In genomic region chr4:87659247-87659931, GRCh38 we compare ENCODE assay signal across 20 cellular contexts. TPM values are rescaled to one million over a fixed set of nuclear protein-coding genes. Genes with fewer than 3 reads are reported as not detected.
DNase-seq lines count a peak whose midpoint lies in the region; ATAC-seq, FAIRE-seq and TF ChIP-seq lines count a peak whose summit lies in the region.
"Had no signal": no experiment of that assay in that cellular context is flagged by ENCODE, and none has a peak within 500 bp of the region (broad histone marks: within the 10 kb centered on the region; RNA-seq: fewer than 3 reads in every experiment).

No MANE protein-coding gene starts in this region.

- H3K9me3 Mint-ChIP-seq in astrocyte (ENCODE audit: unreplicated experiment) = peaks cover 4% of the 10 kb centered on the region
- no peaks in the 10 kb centered on the region for H3K9me3 Mint-ChIP-seq in stimulated activated naive CD8-positive, alpha-beta T cell treated with anti-CD3 and anti-CD28 coated beads, Interleukin-15, amount 100 ng/mL, for 72 hours
- H3K9me3 Mint-ChIP-seq in activated CD4-positive, alpha-beta memory T cell treated with anti-CD3 and anti-CD28 coated beads for 36 hours = no peaks in the 10 kb centered on the region

- H3K27me3 ChIP-seq in astrocyte (ENCODE audit: insufficient read depth, low read length) (no peaks in the 10 kb centered on the region), thoracic aorta (replicated peaks; ENCODE audit: insufficient read depth) (no peaks in the 10 kb centered on the region)

- H3K4me2 ChIP-seq in astrocyte (ENCODE audit: low read length) = peak overlapping the region; percentile 38

- H3K9ac ChIP-seq in astrocyte (ENCODE audit: low read length) = no peak overlapping the region

- CTCF ChIA-PET in HEK293 (lab: Yijun Ruan, JAX) = interaction anchor here (0.6 to 1.6 kb wide), 2 partner anchors 21 to 306 kb away, joined by 3 to 5 read pairs; no protein-coding TSS in a partner anchor
- CTCF ChIA-PET in activated CD4-positive, alpha-beta memory T cell treated with anti-CD3 and anti-CD28 coated beads for 36 hours (lab: Charles Lee) = no interaction called here

- H3K27me3 Mint-ChIP-seq in astrocyte (ENCODE audit: low read depth, unreplicated experiment) = no peaks in the 10 kb centered on the region
- peaks cover 22% of the 10 kb centered on the region for H3K27me3 Mint-ChIP-seq in stimulated activated naive CD8-positive, alpha-beta T cell treated with anti-CD3 and anti-CD28 coated beads, Interleukin-15, amount 100 ng/mL, for 72 hours
- H3K27me3 Mint-ChIP-seq in activated CD4-positive, alpha-beta memory T cell treated with anti-CD3 and anti-CD28 coated beads for 36 hours = peaks cover 9% of the 10 kb centered on the region

- intact Hi-C loops in activated CD4-positive, alpha-beta memory T cell treated with anti-CD3 and anti-CD28 coated beads for 36 hours (cut with micrococcal nuclease) = no loop called here

- TF ChIP-seq POLR2A in H54 (IDR thresholded peaks at IDR 0.05; ENCODE audit: low read depth, low read length) = no peak

- no peaks in the 10 kb centered on the region for H4K20me1 ChIP-seq in astrocyte (ENCODE audit: insufficient read depth, low read length)

- peaks cover 5% of the 10 kb centered on the region; the same call in 1 of the 2 replicates for H3K4me1 ChIP-seq in HEK293 (ENCODE audit: control insufficient read depth, insufficient read depth, low read length)
- H3K4me1 ChIP-seq in astrocyte (ENCODE audit: insufficient read depth, low read length) = peaks cover 19% of the 10 kb centered on the region
- peaks cover 35 to 43% of the 10 kb centered on the region in 2 donors for H3K4me1 ChIP-seq in thoracic aorta (ENCODE audit: control insufficient read depth in 1 of 2, low read depth in 2 of 2)

- H3K27ac ChIP-seq in HEK293 (ENCODE audit: extremely low read depth, low read depth, low read length) (peak overlapping the region; percentile 59), astrocyte (ENCODE audit: low read depth, low read length) (no peak overlapping the region), thoracic aorta (peak overlapping the region; percentile 57 to 61)

- H3K27ac Mint-ChIP-seq in astrocyte (ENCODE audit: unreplicated experiment) = peak overlapping the region; percentile 64
- no peak overlapping the region for H3K27ac Mint-ChIP-seq in stimulated activated naive CD8-positive, alpha-beta T cell treated with anti-CD3 and anti-CD28 coated beads, Interleukin-15, amount 100 ng/mL, for 72 hours
- H3K27ac Mint-ChIP-seq in activated CD4-positive, alpha-beta memory T cell treated with anti-CD3 and anti-CD28 coated beads for 36 hours = no peak overlapping the region

- no peak for ATAC-seq in thoracic aorta (ENCODE audit: insufficient number of reproducible peaks, low FRiP score, low read depth)
- ATAC-seq in stimulated activated naive CD8-positive, alpha-beta T cell treated with anti-CD3 and anti-CD28 coated beads, Interleukin-15, amount 100 ng/mL, for 72 hours = no peak
- ATAC-seq: K562; stimulated activated naive CD8-positive, alpha-beta T cell treated with anti-CD3 and anti-CD28 coated beads, Interleukin-15, Interleukin-2, amounts not matched to agents 100 U/mL and 50 U/mL, for 24 hours had no signal

- H3K9me3 ChIP-seq in HEK293 (ENCODE audit: control insufficient read depth, insufficient read depth, low read depth, low read length) (no peaks in the 10 kb centered on the region), astrocyte (ENCODE audit: insufficient read depth, low read depth, low read length) (no peaks in the 10 kb centered on the region), thoracic aorta (no peaks in the 10 kb centered on the region)

- H3K36me3 ChIP-seq in HEK293 (ENCODE audit: control insufficient read depth in 2 of 2, insufficient read depth in 1 of 2, low read length in 2 of 2) (no peaks in the 10 kb centered on the region), astrocyte (ENCODE audit: insufficient read depth, low read length) (no peaks in the 10 kb centered on the region), thoracic aorta (no peaks in the 10 kb centered on the region)

- H3K4me1 Mint-ChIP-seq in astrocyte (ENCODE audit: low read depth, unreplicated experiment) = peaks cover 29% of the 10 kb centered on the region
- H3K4me1 Mint-ChIP-seq in stimulated activated naive CD8-positive, alpha-beta T cell treated with anti-CD3 and anti-CD28 coated beads, Interleukin-15, amount 100 ng/mL, for 72 hours = peaks cover 5% of the 10 kb centered on the region
- H3K4me1 Mint-ChIP-seq in activated CD4-positive, alpha-beta memory T cell treated with anti-CD3 and anti-CD28 coated beads for 36 hours (ENCODE audit: low read depth) = no peaks in the 10 kb centered on the region

- peak; percentile 16 for DNase-seq in astrocyte (ENCODE audit: low read depth)
- peak; percentile 59 for DNase-seq in islet precursor cell
- DNase-seq in thoracic aorta (ENCODE audit: low spot score) = no peak
- DNase-seq in NCI-H748 (lab: John Stamatoyannopoulos, UW; ENCODE audit: unreplicated experiment) = no peak
- no peak for DNase-seq in stimulated activated naive CD8-positive, alpha-beta T cell treated with anti-CD3 and anti-CD28 coated beads, Interleukin-15, amount 100 ng/mL, for 72 hours
- DNase-seq in H54 (ENCODE audit: insufficient read length, low spot score) = no peak
- DNase-seq in activated CD4-positive, alpha-beta memory T cell treated with anti-CD3 and anti-CD28 coated beads for 36 hours = no peak
- DNase-seq: activated CD8-positive, alpha-beta memory T cell treated with anti-CD3 and anti-CD28 coated beads for 24 hours; activated effector memory CD4-positive, alpha-beta T cell treated with Interleukin-2 at 50 U/mL for 16 hours; C1 segment of cervical spinal cord; DMS79 treated with DMSO at 0.1 percent for 48 hours; HCEC 1CT; NCI-H1417 treated with DMSO at 0.1 percent for 48 hours; occipital lobe; small intestine; stimulated activated naive CD8-positive, alpha-beta T cell treated with anti-CD3 and anti-CD28 coated beads, Interleukin-15, Interleukin-2, amounts not matched to agents 100 U/mL and 50 U/mL, for 24 hours had no signal

- FAIRE-seq in astrocyte (lab: Jason Lieb, UNC) = no peak
- FAIRE-seq in H54 (lab: Jason Lieb, UNC) = no peak
- FAIRE-seq: K562, small intestine had no signal

- H3K36me3 Mint-ChIP-seq in astrocyte (ENCODE audit: low read depth, unreplicated experiment) = no peaks in the 10 kb centered on the region
- H3K36me3 Mint-ChIP-seq in activated CD4-positive, alpha-beta memory T cell treated with anti-CD3 and anti-CD28 coated beads for 36 hours = no peaks in the 10 kb centered on the region

- H2AFZ ChIP-seq in astrocyte (ENCODE audit: low read depth, low read length) = no peak overlapping the region

- no peaks in the 10 kb centered on the region for H3K79me2 ChIP-seq in astrocyte (ENCODE audit: insufficient read depth, low read length)

- TF ChIP-seq CTCF in HEK293 (tag by site-specific recombination; IDR thresholded peaks at IDR 0.05) (no peak), astrocyte (IDR thresholded peaks at IDR 0.05; ENCODE audit: insufficient read depth, low read depth, low read length) (no peak), thoracic aorta (IDR thresholded peaks at IDR 0.05) (no peak)

- POLR2A ChIA-PET in HEK293 (lab: Yijun Ruan, JAX) = no interaction called here
- POLR2A ChIA-PET in activated CD4-positive, alpha-beta memory T cell treated with anti-CD3 and anti-CD28 coated beads for 36 hours (lab: Charles Lee) = no interaction called here

- no peak overlapping the region for H3K4me3 Mint-ChIP-seq in astrocyte (ENCODE audit: unreplicated experiment)
- H3K4me3 Mint-ChIP-seq in stimulated activated naive CD8-positive, alpha-beta T cell treated with anti-CD3 and anti-CD28 coated beads, Interleukin-15, amount 100 ng/mL, for 72 hours = no peak overlapping the region
- no peak overlapping the region for H3K4me3 Mint-ChIP-seq in activated CD4-positive, alpha-beta memory T cell treated with anti-CD3 and anti-CD28 coated beads for 36 hours

- no peak overlapping the region for H3K4me3 ChIP-seq in HEK293 (ENCODE audit: low read depth, low read length)
- no peak overlapping the region for H3K4me3 ChIP-seq in astrocyte (ENCODE audit: insufficient read depth, low read depth, low read length)
- H3K4me3 ChIP-seq in thoracic aorta = peak overlapping the region; percentile 17
- H3K4me3 ChIP-seq: K562 had no signal

TF ChIP-seq in HEK293, 187 proteins besides CTCF, POLR2A, EP300 and RAD21 (continues in another document):
- TF ChIP-seq ZNF138 (tag by site-specific recombination; IDR thresholded peaks at IDR 0.05; ENCODE audit: borderline replicate concordance) (no peak), WT1 (tag by site-specific recombination; IDR thresholded peaks at IDR 0.05) (peak; percentile 93), ZNF394 (tag by site-specific recombination; IDR thresholded peaks at IDR 0.05; ENCODE audit: borderline replicate concordance) (peak; percentile 72), BCL6B (tag by site-specific recombination; IDR thresholded peaks at IDR 0.05) (peak; percentile 99), ZSCAN4 (tag by site-specific recombination; IDR thresholded peaks at IDR 0.05) (0 out of 2 replicates have a peak, but pooled peaks have one; percentile 6), GLI4 (tag by site-specific recombination; IDR thresholded peaks at IDR 0.05) (no peak), ZNF596 (tag by site-specific recombination; IDR thresholded peaks at IDR 0.05) (no peak)

RNA-seq across cellular contexts. Expression of gene DMP1, which starts 9.3 kb away (rescaled TPM):
- total RNA-seq in astrocyte (0.10 and 0.11 TPM in 2 replicates), thoracic aorta (under 1 TPM in 1 of 2 donors, not detected in 1; 0.21 TPM)
- total RNA-seq in activated CD4-positive, alpha-beta memory T cell treated with anti-CD3 and anti-CD28 coated beads for 36 hours = not detected
- total RNA-seq: fibroblast of villous mesenchyme, K562, mononuclear cell had no signal

RNA-seq across cellular contexts. Expression of gene DSPP, which starts 51.1 kb away (rescaled TPM):
- not detected in 2 replicates for total RNA-seq in astrocyte
- total RNA-seq in thoracic aorta = not detected
- total RNA-seq in activated CD4-positive, alpha-beta memory T cell treated with anti-CD3 and anti-CD28 coated beads for 36 hours = not detected
- total RNA-seq: fibroblast of villous mesenchyme, K562, mononuclear cell had no signal

Comparison
In these comparisons a context has a peak if more than half of its experiments do, and no peak if none do; other contexts are left out.
1. DNase-seq: peak in astrocyte (single experiment) and islet precursor cell (single experiment); none in thoracic aorta (single experiment), NCI-H748 (single experiment), stimulated activated naive CD8-positive, alpha-beta T cell treated with anti-CD3 and anti-CD28 coated beads, Interleukin-15, amount 100 ng/mL, for 72 hours (0 of 2), H54 (single experiment) and activated CD4-positive, alpha-beta memory T cell treated with anti-CD3 and anti-CD28 coated beads for 36 hours (single experiment).